ENCODE assay signal across 8 cellular contexts in genomic region chr12:110742718-110743570, GRCh38. TPM values are rescaled to one million over a fixed set of nuclear protein-coding genes. Genes with fewer than 3 reads are reported as not detected.
DNase-seq lines count a peak whose midpoint lies in the region; ATAC-seq and TF ChIP-seq lines count a peak whose summit lies in the region.

PPP1CC (minus strand) TSS chr12:110742891; CDS start chr12:110742707, 184 bp downstream.

- peak; percentile 97 for DNase-seq in GM12865 (ENCODE audit: low read depth)
- DNase-seq in NCI-H146 treated with DMSO at 0.1 percent for 48 hours (lab: John Stamatoyannopoulos, UW; ENCODE audit: unreplicated experiment), result peak; percentile 88
- peak; percentile 88 to 93 (median 90) for DNase-seq in T-helper 1 cell
- peak; percentile 93 to 97 (median 94) for DNase-seq in adrenal gland
- peak; percentile 93 to 94 for DNase-seq in heart right ventricle
- peak; percentile 87 to 99 (median 92) for DNase-seq in posterior cingulate gyrus
- DNase-seq in type B pancreatic cell (ENCODE audit: extremely low spot score, unreplicated experiment), result peak; percentile 95

- TF ChIP-seq CTCF in GM12865 (IDR thresholded peaks at IDR 0.05; ENCODE audit: insufficient read depth, low read depth, low read length, missing control alignments) (no peak), adrenal gland (IDR thresholded peaks at IDR 0.05) (peak in 3 of 6 experiments; percentile 1 to 13 (median 12)), heart right ventricle (IDR thresholded peaks at IDR 0.05) (peak in 2 of 9 donors; percentile 8 to 36), type B pancreatic cell (conservative IDR thresholded peaks at IDR 0.05) (no peak)

- intact Hi-C loops in adrenal gland (cut with DNase I), result no loop called here
- intact Hi-C loops in heart right ventricle (cut with DNase I), result loop anchor here in 4 of 10 donors (5.0 to 10.0 kb wide), 4 partner anchors 46 to 144 kb away; no protein-coding TSS in a partner anchor
- intact Hi-C loops in posterior cingulate gyrus (cut with DNase I), result loop anchor here (10.0 kb wide), 1 partner anchor 82 kb away; no protein-coding TSS in a partner anchor

- no peaks in the 10 kb centered on the region for H3K9me3 Mint-ChIP-seq in type B pancreatic cell

- peak within 1 kb of the TSS; percentile 98 for H3K27ac Mint-ChIP-seq in type B pancreatic cell

- H3K4me1 ChIP-seq in adrenal gland (replicated peaks in 1 of 2) (peaks cover 37 to 51% of the 10 kb centered on the region in 2 donors), heart right ventricle (peaks cover 12 to 63% (median 55%) of the 10 kb centered on the region in 9 donors)

- 1 to 4% (median 1%) methylated on average over 14 to 63 of the region's 63 CpGs for WGBS in adrenal gland, 4 donors
- 1% methylated on average over 61 to 63 of the region's 63 CpGs for WGBS in heart right ventricle, 2 donors

- ATAC-seq in HG02852 (IDR thresholded peaks at IDR 0.05; ENCODE audit: unreplicated experiment), result peak; percentile 74
- peak; percentile 94 to 97 (median 96) for ATAC-seq in heart right ventricle

- H3K4me3 Mint-ChIP-seq in type B pancreatic cell, result peak within 1 kb of the TSS; percentile 100

- peak; percentile 63 to 85 for TF ChIP-seq POLR2A in adrenal gland (IDR thresholded peaks at IDR 0.05)

- H3K4me1 Mint-ChIP-seq in type B pancreatic cell (ENCODE audit: unreplicated experiment), result peaks cover 59% of the 10 kb centered on the region

- no peaks in the 10 kb centered on the region for H3K9me3 ChIP-seq in adrenal gland (replicated peaks in 1 of 3)
- H3K9me3 ChIP-seq in heart right ventricle, result no peaks in the 10 kb centered on the region

- H3K27me3 ChIP-seq in adrenal gland (no peaks in the 10 kb centered on the region), heart right ventricle (no peaks in the 10 kb centered on the region)

- H3K4me3 ChIP-seq in GM12865 (ENCODE audit: low read depth, low read length) (peak within 1 kb of the TSS; percentile 89), adrenal gland (peak within 1 kb of the TSS; percentile 69 to 99 (median 80)), heart right ventricle (peak within 1 kb of the TSS; percentile 71 to 99 (median 94))

- H3K27ac ChIP-seq in adrenal gland, result peak within 1 kb of the TSS in 4 of 5 donors; percentile 83 to 93 (median 89)
- peak within 1 kb of the TSS; percentile 70 to 94 (median 92) for H3K27ac ChIP-seq in heart right ventricle

- H3K36me3 Mint-ChIP-seq in type B pancreatic cell, result no peaks in the 10 kb centered on the region

- H3K36me3 ChIP-seq in adrenal gland (replicated peaks in 1 of 2), result no peaks in the 10 kb centered on the region
- H3K36me3 ChIP-seq in heart right ventricle, result no peaks in the 10 kb centered on the region

- peaks cover 5% of the 10 kb centered on the region for H3K27me3 Mint-ChIP-seq in type B pancreatic cell

RNA-seq across cellular contexts. Expression of gene PPP1CC, which starts in this region (rescaled TPM):
- total RNA-seq in adrenal gland (100 to 1,000 TPM in 7 of 8 donors, 10 to 100 TPM in 1; 98.8 to 170 (median 137) TPM), heart right ventricle (100 to 1,000 TPM; 116 to 248 (median 137) TPM), type B pancreatic cell (ENCODE audit: low replicate concordance) (135 and 174 TPM in 2 replicates)
- polyA plus RNA-seq in adrenal gland (100 to 1,000 TPM in 1 of 3 donors, 10 to 100 TPM in 2; 53.7 to 182 (median 58.0) TPM), heart right ventricle (10 to 100 TPM; 66.0 to 84.2 TPM)

Comparison
In these comparisons a context has a peak if more than half of its experiments do, and no peak if none do; other contexts are left out.
1. Peak in every context shown above with its lines: DNase-seq, ATAC-seq, H3K4me3 ChIP-seq and H3K27ac ChIP-seq.